Comparison of ENCODE assay signal across 11 cellular contexts in the genomic region with DNA sequence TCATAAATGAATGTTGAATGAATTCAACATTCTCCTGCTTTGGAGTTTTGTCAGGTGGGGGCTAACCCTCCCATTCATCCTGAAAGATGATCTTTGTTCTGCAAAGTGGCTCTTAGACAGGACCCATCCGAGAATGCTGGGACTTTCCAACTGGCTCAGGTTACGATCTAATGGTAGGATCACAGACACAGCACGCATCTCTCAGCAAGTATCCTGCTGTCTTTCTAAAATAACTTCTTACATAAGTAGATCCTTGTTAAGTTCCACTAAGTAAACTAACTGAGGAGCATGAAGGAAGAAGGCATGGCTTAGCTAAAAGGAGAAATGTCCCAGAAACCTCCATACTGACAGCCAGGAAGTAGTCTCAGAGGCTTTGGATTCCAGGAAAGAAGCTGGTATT. TPM values are rescaled to one million over a fixed set of nuclear protein-coding genes. Genes with fewer than 3 reads are reported as not detected.
DNase-seq lines count a peak whose midpoint lies in the region; ATAC-seq and TF ChIP-seq lines count a peak whose summit lies in the region.
"Had no signal": no experiment of that assay in that cellular context is flagged by ENCODE, and none has a peak within 500 bp of the region (broad histone marks: within the 10 kb centered on the region; RNA-seq: fewer than 3 reads in every experiment).

No MANE protein-coding gene starts in this region.

- ATAC-seq in GM23338, result peak; percentile 91
- peak; percentile 78 for ATAC-seq in WTC11
- ATAC-seq in left ventricle myocardium superior, result peak; percentile 53
- ATAC-seq in GM21367 (IDR thresholded peaks at IDR 0.05; ENCODE audit: unreplicated experiment), result no peak

- no peaks in the 10 kb centered on the region for H3K9me2 ChIP-seq in GM23338 (ENCODE audit: insufficient read depth)

- H4K20me1 ChIP-seq in GM23338 (replicated peaks; ENCODE audit: insufficient read depth), result no peaks in the 10 kb centered on the region

- no peak overlapping the region for H3K4me3 ChIP-seq in GM23338
- H3K4me3 ChIP-seq in stomach, result no peak overlapping the region

- CTCF ChIA-PET in WTC11 (lab: Charles Lee), result interaction anchor here (0.9 to 1.1 kb wide), 3 partner anchors 42 to 196 kb away, joined by 3 read pairs; no protein-coding TSS in a partner anchor

- H3K4me1 Mint-ChIP-seq in GM23338, result peaks cover 18% of the 10 kb centered on the region
- peaks cover 17% of the 10 kb centered on the region for H3K4me1 Mint-ChIP-seq in WTC11
- H3K4me1 Mint-ChIP-seq in immature natural killer cell, result peaks cover 4 to 5% of the 10 kb centered on the region in 2 donors
- H3K4me1 Mint-ChIP-seq: IgD-negative memory B cell had no signal

- no peak overlapping the region for H3K4me2 ChIP-seq in GM23338

- H3F3A ChIP-seq in GM23338 (replicated peaks; ENCODE audit: low read depth), result no peaks in the 10 kb centered on the region

- H3K79me2 ChIP-seq in GM23338 (replicated peaks; ENCODE audit: insufficient read depth), result no peaks in the 10 kb centered on the region

- H3K4me1 ChIP-seq in GM23338 (ENCODE audit: insufficient read depth) (peaks cover 17% of the 10 kb centered on the region; the same call in 1 of the 2 replicates), stomach (peaks cover 0 to 19% (median 7%) of the 10 kb centered on the region in 4 donors)

- H3K27ac Mint-ChIP-seq in GM23338, result no peak overlapping the region
- peak overlapping the region; percentile 90 for H3K27ac Mint-ChIP-seq in WTC11
- no peak overlapping the region for H3K27ac Mint-ChIP-seq in immature natural killer cell
- H3K27ac Mint-ChIP-seq: IgD-negative memory B cell had no signal

- WGBS in stomach, 5 donors, result 51 to 65% (median 56%) methylated on average over 3 of the region's 3 CpGs

- H3K27me3 ChIP-seq in GM23338 (ENCODE audit: insufficient read depth) (no peaks in the 10 kb centered on the region), stomach (no peaks in the 10 kb centered on the region)

- TF ChIP-seq EP300 in stomach (IDR thresholded peaks at IDR 0.05), result no peak

- H3K36me3 Mint-ChIP-seq in GM23338 (ENCODE audit: low read depth) (peaks cover 13% of the 10 kb centered on the region; the same call in 2 of the 3 replicates), WTC11 (peaks cover 13% of the 10 kb centered on the region), immature natural killer cell (peaks cover 0 to 7% (median 0%) of the 10 kb centered on the region in 3 donors)
- H3K36me3 Mint-ChIP-seq: IgD-negative memory B cell had no signal

- no peak overlapping the region for H2AFZ ChIP-seq in GM23338

- H3K27ac ChIP-seq in GM23338 (ENCODE audit: low read depth), result peak overlapping the region; percentile 0; the same call in 1 of the 2 replicates
- peak overlapping the region in 4 of 5 donors; percentile 57 to 66 (median 64) for H3K27ac ChIP-seq in stomach

- H3K9me3 ChIP-seq in stomach, result no peaks in the 10 kb centered on the region

- peaks cover 7% of the 10 kb centered on the region; the same call in 1 of the 2 replicates for H3K36me3 ChIP-seq in GM23338 (ENCODE audit: insufficient read depth)
- H3K36me3 ChIP-seq in stomach, result no peaks in the 10 kb centered on the region

- H3K4me3 Mint-ChIP-seq in GM23338 (peak overlapping the region; percentile 32; the same call in 1 of the 3 replicates), WTC11 (no peak overlapping the region), immature natural killer cell (no peak overlapping the region)

- POLR2A ChIA-PET in WTC11 (lab: Charles Lee), result interaction anchor here (1.0 kb wide), 1 partner anchor 86 kb away, joined by 3 read pairs; no protein-coding TSS in a partner anchor

- H3K27me3 Mint-ChIP-seq in GM23338 (ENCODE audit: insufficient read depth, low read depth, poor library complexity) (peaks cover 2% of the 10 kb centered on the region), WTC11 (ENCODE audit: low read depth) (no peaks in the 10 kb centered on the region; the same call in 1 of the 2 replicates), immature natural killer cell (ENCODE audit: low read depth in 3 of 3) (peaks cover 7 to 22% (median 13%) of the 10 kb centered on the region in 3 donors)

- TF ChIP-seq CTCF in GM23338 (conservative IDR thresholded peaks at IDR 0.05; ENCODE audit: low read depth in 2 of 2) (no peak), WTC11 (IDR thresholded peaks at IDR 0.05) (no peak), stomach (IDR thresholded peaks at IDR 0.05) (no peak)

- intact Hi-C loops in left ventricle myocardium superior (cut with micrococcal nuclease) (no loop called here), stomach (cut with DNase I; ENCODE audit: low total_unique reads) (no loop called here)

- H3K9me3 Mint-ChIP-seq in GM23338 (peaks cover 14% of the 10 kb centered on the region), WTC11 (peaks cover 14% of the 10 kb centered on the region), immature natural killer cell (peaks cover 0 to 17% (median 9%) of the 10 kb centered on the region in 6 donors)

- TF ChIP-seq POLR2A in stomach (IDR thresholded peaks at IDR 0.05), result no peak

- DNase-seq in GM23338 (ENCODE audit: low spot score) (peak; percentile 53), WTC11 (ENCODE audit: low spot score) (no peak), left ventricle myocardium superior (no peak), stomach (no peak), NCI-H345 (lab: John Stamatoyannopoulos, UW) (no peak), NCI-H1694 treated with DMSO at 0.1 percent for 48 hours (lab: John Stamatoyannopoulos, UW) (no peak), immature natural killer cell (no peak)
- DNase-seq: activated CD4-positive, CD25-positive, alpha-beta regulatory T cell treated with anti-CD3 and anti-CD28 coated beads, Interleukin-2, amount 50 U/mL, for 72 hours had no signal

TF ChIP-seq in GM23338, 12 proteins besides CTCF, POLR2A, EP300 and RAD21 (continues in another document):
- TF ChIP-seq CREB1 (CRISPR knock-in tag; IDR thresholded peaks at IDR 0.05; ENCODE audit: low read depth), result no peak

TF ChIP-seq in WTC11, 78 proteins besides CTCF, POLR2A, EP300 and RAD21 (continues in another document):
- TF ChIP-seq RORB (CRISPR knock-in tag; IDR thresholded peaks at IDR 0.05) (no peak), NR3C1 (CRISPR knock-in tag; conservative IDR thresholded peaks at IDR 0.05; ENCODE audit: low read depth) (no peak), GRHL2 (CRISPR knock-in tag; IDR thresholded peaks at IDR 0.05; ENCODE audit: insufficient replicate concordance, severe bottlenecking) (no peak)
- TF ChIP-seq, protein P1, sequence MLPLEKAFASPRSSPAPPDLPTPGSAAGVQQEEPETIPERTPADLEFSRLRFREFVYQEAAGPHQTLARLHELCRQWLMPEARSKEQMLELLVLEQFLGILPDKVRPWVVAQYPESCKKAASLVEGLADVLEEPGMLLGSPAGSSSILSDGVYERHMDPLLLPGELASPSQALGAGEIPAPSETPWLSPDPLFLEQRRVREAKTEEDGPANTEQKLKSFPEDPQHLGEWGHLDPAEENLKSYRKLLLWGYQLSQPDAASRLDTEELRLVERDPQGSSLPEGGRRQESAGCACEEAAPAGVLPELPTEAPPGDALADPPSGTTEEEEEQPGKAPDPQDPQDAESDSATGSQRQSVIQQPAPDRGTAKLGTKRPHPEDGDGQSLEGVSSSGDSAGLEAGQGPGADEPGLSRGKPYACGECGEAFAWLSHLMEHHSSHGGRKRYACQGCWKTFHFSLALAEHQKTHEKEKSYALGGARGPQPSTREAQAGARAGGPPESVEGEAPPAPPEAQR (CRISPR knock-in tag; IDR thresholded peaks at IDR 0.05), result no peak
- TF ChIP-seq, protein P2, sequence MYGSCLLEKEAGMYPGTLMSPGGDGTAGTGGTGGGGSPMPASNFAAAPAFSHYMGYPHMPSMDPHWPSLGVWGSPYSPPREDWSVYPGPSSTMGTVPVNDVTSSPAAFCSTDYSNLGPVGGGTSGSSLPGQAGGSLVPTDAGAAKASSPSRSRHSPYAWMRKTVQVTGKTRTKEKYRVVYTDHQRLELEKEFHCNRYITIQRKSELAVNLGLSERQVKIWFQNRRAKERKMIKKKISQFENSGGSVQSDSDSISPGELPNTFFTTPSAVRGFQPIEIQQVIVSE (CRISPR knock-in tag; IDR thresholded peaks at IDR 0.05; ENCODE audit: borderline replicate concordance), result no peak
- TF ChIP-seq, protein P3, sequence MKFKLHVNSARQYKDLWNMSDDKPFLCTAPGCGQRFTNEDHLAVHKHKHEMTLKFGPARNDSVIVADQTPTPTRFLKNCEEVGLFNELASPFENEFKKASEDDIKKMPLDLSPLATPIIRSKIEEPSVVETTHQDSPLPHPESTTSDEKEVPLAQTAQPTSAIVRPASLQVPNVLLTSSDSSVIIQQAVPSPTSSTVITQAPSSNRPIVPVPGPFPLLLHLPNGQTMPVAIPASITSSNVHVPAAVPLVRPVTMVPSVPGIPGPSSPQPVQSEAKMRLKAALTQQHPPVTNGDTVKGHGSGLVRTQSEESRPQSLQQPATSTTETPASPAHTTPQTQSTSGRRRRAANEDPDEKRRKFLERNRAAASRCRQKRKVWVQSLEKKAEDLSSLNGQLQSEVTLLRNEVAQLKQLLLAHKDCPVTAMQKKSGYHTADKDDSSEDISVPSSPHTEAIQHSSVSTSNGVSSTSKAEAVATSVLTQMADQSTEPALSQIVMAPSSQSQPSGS (CRISPR knock-in tag; IDR thresholded peaks at IDR 0.05; ENCODE audit: borderline replicate concordance, low read depth), result no peak

RNA-seq across cellular contexts. Expression of a gene that starts 23.7 kb away (rescaled TPM):
- total RNA-seq in GM23338 (2014; rRNA removed; shearing (Covaris generic)), result 4.2 and 6.9 TPM in 2 replicates
- 2.0 and 2.2 TPM in 2 replicates for polyA plus RNA-seq in GM23338 (2016; fragmentation: Nextera tagmentation; extraction: Ambion mirVana)
- 5.6 to 9.3 TPM (median 8.1 TPM) in 3 replicates for total RNA-seq in WTC11 (2021)
- 7.9 TPM for total RNA-seq in left ventricle myocardium superior
- total RNA-seq in stomach, result 100 to 1,000 TPM in 1 of 5 donors, 10 to 100 TPM in 4; 11.6 to 546 (median 15.8) TPM
- 10 to 100 TPM in 2 of 3 donors, 1 to 10 TPM in 1; 4.4 to 10.7 (median 10.4) TPM for polyA plus RNA-seq in stomach
- polyA plus RNA-seq in immature natural killer cell, result under 1 TPM in 2 of 3 donors, not detected in 1; 0.34 to 0.60 TPM

RNA-seq across cellular contexts. Expression of a gene that starts 26.0 kb away (rescaled TPM):
- not detected in 2 replicates for total RNA-seq in GM23338 (2014; rRNA removed; shearing (Covaris generic))
- not detected in 2 replicates for polyA plus RNA-seq in GM23338 (2016; fragmentation: Nextera tagmentation; extraction: Ambion mirVana)
- not detected in 3 replicates for total RNA-seq in WTC11 (2021)
- total RNA-seq in left ventricle myocardium superior, result 0.12 TPM
- not detected for total RNA-seq in stomach
- not detected for polyA plus RNA-seq in stomach
- not detected for polyA plus RNA-seq in immature natural killer cell
- total RNA-seq: frontal cortex had no signal
- polyA plus RNA-seq: IgD-negative memory B cell had no signal

RNA-seq across cellular contexts. Expression of a gene that starts 54.0 kb away (rescaled TPM):
- not detected in 2 replicates for total RNA-seq in GM23338 (2014; rRNA removed; shearing (Covaris generic))
- polyA plus RNA-seq in GM23338 (2016; fragmentation: Nextera tagmentation; extraction: Ambion mirVana) (not detected in 2 replicates), stomach (1 to 10 TPM in 1 of 3 donors, under 1 TPM in 2; 0.25 to 2.9 (median 0.76) TPM), immature natural killer cell (under 1 TPM in 1 of 3 donors, not detected in 2; 0.22 TPM)
- total RNA-seq in WTC11 (2021) (not detected in 3 replicates), left ventricle myocardium superior (2.4 TPM), stomach (1 to 10 TPM in 2 of 5 donors, not detected in 3; 1.8 to 3.3 TPM)
- total RNA-seq: frontal cortex had no signal
